In the genomic region with DNA sequence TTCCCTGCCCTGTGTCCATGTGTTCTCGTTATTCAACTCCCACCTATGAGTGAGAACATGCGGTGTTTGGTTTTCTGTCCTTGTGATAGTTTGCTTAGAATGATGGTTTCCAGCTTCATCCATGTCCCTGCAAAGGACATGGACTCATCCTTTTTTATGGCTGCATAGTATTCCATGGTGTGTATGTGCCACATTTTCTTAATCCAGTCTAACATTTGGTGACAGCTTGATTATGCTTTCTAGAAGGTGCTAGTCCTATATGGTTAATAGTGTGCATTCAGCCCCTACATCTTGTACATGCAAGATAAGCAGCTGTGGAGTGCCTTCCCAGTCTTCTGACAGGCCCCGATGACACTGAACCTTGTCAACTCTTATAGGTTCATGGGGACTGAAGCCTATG, we compare ENCODE assay signal across 3 cellular contexts. TPM values are rescaled to one million over a fixed set of nuclear protein-coding genes. Genes with fewer than 3 reads are reported as not detected.
"Had no signal": no experiment of that assay in that cellular context is flagged by ENCODE, and none has a peak within 500 bp of the region (broad histone marks: within the 10 kb centered on the region; RNA-seq: fewer than 3 reads in every experiment).

No MANE protein-coding gene starts in this region.

RNA-seq across cellular contexts. Expression of a gene that starts 28.5 kb away (rescaled TPM):
- total RNA-seq: LHCN-M2, M059J, MCF 10A had no signal
